In the genomic region with DNA sequence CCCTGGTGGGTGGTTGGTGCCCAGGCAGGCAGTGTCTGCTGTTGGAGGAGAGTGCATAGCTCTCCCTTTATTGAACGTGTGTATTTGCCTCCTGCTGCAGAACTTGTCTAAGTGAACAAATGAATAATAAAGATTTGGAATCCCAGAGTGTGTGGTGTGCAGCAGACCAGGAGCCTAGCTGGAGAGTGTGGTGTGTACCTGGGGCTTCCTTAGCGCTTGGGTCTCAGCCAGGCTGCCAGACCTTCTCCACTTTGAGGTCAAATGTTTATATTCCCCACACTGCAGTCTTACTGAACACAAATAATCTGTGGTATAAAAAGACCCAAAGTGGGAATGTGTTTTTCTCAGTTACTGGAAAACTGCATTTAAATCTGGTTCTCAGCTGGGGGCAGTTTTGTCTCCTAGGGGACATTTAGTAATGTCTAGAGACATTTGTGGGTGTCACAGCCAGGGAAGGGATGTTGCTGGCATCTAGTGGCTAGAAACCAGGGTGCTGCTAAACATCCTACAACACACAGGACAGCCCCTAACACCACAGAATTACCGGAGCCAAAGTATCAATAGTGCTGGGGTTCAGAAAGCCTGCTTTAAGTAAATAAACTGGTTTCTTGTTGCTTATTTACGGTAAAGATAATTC, we compare ENCODE assay signal across 9 cellular contexts. TPM values are rescaled to one million over a fixed set of nuclear protein-coding genes. Genes with fewer than 3 reads are reported as not detected.
DNase-seq lines count a peak whose midpoint lies in the region; ATAC-seq and TF ChIP-seq lines count a peak whose summit lies in the region.
"Had no signal": no experiment of that assay in that cellular context is flagged by ENCODE, and none has a peak within 500 bp of the region (broad histone marks: within the 10 kb centered on the region; RNA-seq: fewer than 3 reads in every experiment).

No MANE protein-coding gene starts in this region.

- H3K9me3 ChIP-seq in Peyer's patch, result no peaks in the 10 kb centered on the region

- ATAC-seq in GM19324 (IDR thresholded peaks at IDR 0.05; ENCODE audit: low FRiP score, unreplicated experiment) (no peak), GM21367 (IDR thresholded peaks at IDR 0.05; ENCODE audit: unreplicated experiment) (no peak), GM21825 (IDR thresholded peaks at IDR 0.05; ENCODE audit: unreplicated experiment) (no peak)

- peaks cover 6 to 49% (median 13%) of the 10 kb centered on the region in 4 donors for H3K4me1 ChIP-seq in Peyer's patch

- no peak overlapping the region for H3K4me3 ChIP-seq in AG09309 (ENCODE audit: control insufficient read depth, low read depth, low read length)
- H3K4me3 ChIP-seq in GM12864 (ENCODE audit: low read depth, low read length), result no peak overlapping the region
- no peak overlapping the region for H3K4me3 ChIP-seq in Peyer's patch
- no peak overlapping the region for H3K4me3 ChIP-seq in fibroblast of villous mesenchyme (ENCODE audit: low read depth, low read length)

- no peak overlapping the region for H3K27ac ChIP-seq in Peyer's patch

- TF ChIP-seq CTCF in AG09309 (IDR thresholded peaks at IDR 0.05; ENCODE audit: control insufficient read depth, insufficient read depth, low read depth, low read length, missing control alignments), result peak; percentile 37
- peak; percentile 75 for TF ChIP-seq CTCF in GM12864 (IDR thresholded peaks at IDR 0.05; ENCODE audit: low read depth, low read length, missing control alignments)
- TF ChIP-seq CTCF in Peyer's patch (IDR thresholded peaks at IDR 0.05), result peak in 4 of 6 experiments; percentile 38 to 54 (median 49)
- TF ChIP-seq CTCF in fibroblast of villous mesenchyme (IDR thresholded peaks at IDR 0.05; ENCODE audit: insufficient read depth, low read depth, low read length), result peak; percentile 41

- no peaks in the 10 kb centered on the region for H3K27me3 ChIP-seq in Peyer's patch

- no peak for TF ChIP-seq POLR2A in Peyer's patch (IDR thresholded peaks at IDR 0.05)

- H3K36me3 ChIP-seq in Peyer's patch, result peaks cover 0 to 53% (median 0%) of the 10 kb centered on the region in 3 donors

- DNase-seq in AG09309 (ENCODE audit: low read depth), result no peak
- no peak for DNase-seq in GM12864 (ENCODE audit: low read depth)
- peak in 1 of 3 donors; percentile 51 for DNase-seq in Peyer's patch
- DNase-seq in fibroblast of villous mesenchyme (ENCODE audit: low read depth), result peak; percentile 18
- DNase-seq in midbrain (lab: John Stamatoyannopoulos, UW), result no peak

RNA-seq across cellular contexts. Expression of gene SLC37A1, which starts 23.6 kb away (rescaled TPM):
- 100 to 1,000 TPM in 3 of 4 donors, 10 to 100 TPM in 1; 66.0 to 249 (median 195) TPM for total RNA-seq in Peyer's patch
- 0.97 and 1.7 TPM in 2 replicates for total RNA-seq in fibroblast of villous mesenchyme
- total RNA-seq: LHCN-M2 had no signal

RNA-seq across cellular contexts. Expression of gene RSPH1, which starts 41.2 kb away (rescaled TPM):
- 10 to 100 TPM in 1 of 4 donors, 1 to 10 TPM in 3; 2.5 to 11.0 (median 6.7) TPM for total RNA-seq in Peyer's patch
- not detected in 2 replicates for total RNA-seq in fibroblast of villous mesenchyme
- total RNA-seq: LHCN-M2 had no signal

Comparison
In these comparisons a context has a peak if more than half of its experiments do, and no peak if none do; other contexts are left out.
1. RNA of gene SLC37A1, which starts 23.6 kb away (total RNA-seq): 66.0 to 249 TPM in Peyer's patch; 0.97 to 1.7 TPM in fibroblast of villous mesenchyme; every median in the first group is over 10 times any median in the second.
2. Peak in every context shown above with its lines, with median percentiles within 50 percentile points of each other: CTCF ChIP-seq.